In genomic region chr1:18064564-18064963, GRCh38 we compare ENCODE assay signal across 20 cellular contexts. TPM values are rescaled to one million over a fixed set of nuclear protein-coding genes. Genes with fewer than 3 reads are reported as not detected.
A peak's percentile ranks its signal among the peaks of the same experiment; 100 is the strongest.
DNase-seq lines count a peak whose midpoint lies in the region; ATAC-seq, FAIRE-seq and TF ChIP-seq lines count a peak whose summit lies in the region.
"Had no signal": no experiment of that assay in that cellular context is flagged by ENCODE, and none has a peak within 500 bp of the region (broad histone marks: within the 10 kb centered on the region; RNA-seq: fewer than 3 reads in every experiment).

No MANE protein-coding gene starts in this region.

- in situ Hi-C loops in HepG2 (cut with HindIII; ENCODE audit: extremely low pct_ligation_motif_present, low pct_unique_long_range_greater_than_20kb): no loop called here

- H3K4me2 ChIP-seq in HepG2 (ENCODE audit: low read depth, low read length): no peak overlapping the region
- H3K4me2 ChIP-seq: BLaER1 treated with 17β-estradiol and CSF1 and Interleukin-3, amounts not matched to agents 10 nM and 100 nM had no signal

- no peak overlapping the region for H3K27ac ChIP-seq in right lobe of liver
- H3K27ac ChIP-seq in HepG2 (ENCODE audit: extremely low read length, insufficient read depth, low read length): no peak overlapping the region
- H3K27ac ChIP-seq in pancreas: no peak overlapping the region
- no peak overlapping the region for H3K27ac ChIP-seq in esophagus squamous epithelium
- H3K27ac ChIP-seq: BLaER1 treated with 17β-estradiol and CSF1 and Interleukin-3, amounts not matched to agents 10 nM and 100 nM; GM23248 had no signal

- CTCF ChIA-PET in HepG2 (lab: Yijun Ruan, JAX; ENCODE audit: low intra/inter-chr PET ratio, low total read pairs): no interaction called here

- WGBS in right lobe of liver (ENCODE audit: insufficient coverage, low coverage, low lambda C conversion rate, missing lambda C conversion rate): 8% methylated on average over 6 of the region's 7 CpGs
- 4% methylated on average over 7 of the region's 7 CpGs for WGBS in HepG2 (ENCODE audit: low lambda C conversion rate)
- 2 to 4% methylated on average over 7 of the region's 7 CpGs for WGBS in pancreas, 2 donors
- 23 to 33% methylated on average over 7 of the region's 7 CpGs for WGBS in esophagus squamous epithelium, 2 donors

- TF ChIP-seq RAD21 in HepG2 (CRISPR knock-in tag; IDR thresholded peaks at IDR 0.05): no peak

- DNase-seq in right lobe of liver (no peak), HepG2 (ENCODE audit: low spot score) (no peak), left kidney (ENCODE audit: low read depth, low spot score) (peak; percentile 27), pancreas (peak in 3 of 6 donors; percentile 11 to 32 (median 17)), sciatic nerve (ENCODE audit: low spot score) (no peak), esophagus squamous epithelium (lab: John Stamatoyannopoulos, UW) (no peak), amygdala (lab: John Stamatoyannopoulos, UW) (no peak)
- DNase-seq: ACHN; CD4-positive, CD25-positive, alpha-beta regulatory T cell; DMS79 treated with DMSO at 0.1 percent for 48 hours; EL; GM23248; IMR-90 had no signal

- H3K4me1 ChIP-seq in right lobe of liver (no peaks in the 10 kb centered on the region), HepG2 (ENCODE audit: insufficient read depth, low read length) (no peaks in the 10 kb centered on the region), pancreas (no peaks in the 10 kb centered on the region), esophagus squamous epithelium (no peaks in the 10 kb centered on the region)

- no peak overlapping the region for H2AFZ ChIP-seq in HepG2 (ENCODE audit: low read length)
- H2AFZ ChIP-seq: GM23248 had no signal

- H3K4me3 ChIP-seq in right lobe of liver: no peak overlapping the region
- no peak overlapping the region for H3K4me3 ChIP-seq in HepG2 (replicated peaks in 1 of 3; ENCODE audit: insufficient read depth in 1 of 3, low read depth in 2 of 3, low read length in 3 of 3)
- H3K4me3 ChIP-seq in pancreas: no peak overlapping the region
- H3K4me3 ChIP-seq in esophagus squamous epithelium: no peak overlapping the region
- H3K4me3 ChIP-seq: BLaER1 treated with 17β-estradiol and CSF1 and Interleukin-3, amounts not matched to agents 10 nM and 100 nM; GM23248 had no signal

- no peak overlapping the region for H3K9ac ChIP-seq in HepG2 (ENCODE audit: insufficient read depth, low read depth, low read length)
- H3K9ac ChIP-seq: BLaER1 treated with 17β-estradiol and CSF1 and Interleukin-3, amounts not matched to agents 10 nM and 100 nM; GM23248 had no signal

- POLR2A ChIA-PET in HepG2 (lab: Yijun Ruan, JAX): no interaction called here

- H4K20me1 ChIP-seq in HepG2 (ENCODE audit: insufficient read depth, low read length): no peaks in the 10 kb centered on the region

- TF ChIP-seq POLR2A in right lobe of liver (IDR thresholded peaks at IDR 0.05): no peak
- no peak for TF ChIP-seq POLR2A in HepG2 (IDR thresholded peaks at IDR 0.05; ENCODE audit: insufficient read depth in 1 of 2, low read depth in 2 of 2, low read length in 2 of 2)
- TF ChIP-seq POLR2A in esophagus squamous epithelium (IDR thresholded peaks at IDR 0.05): no peak

- FAIRE-seq in HepG2 (lab: Jason Lieb, UNC) (no peak), pancreas (lab: Jason Lieb, UNC) (no peak)
- FAIRE-seq: G401.6, GM12891, GM19239, H54 had no signal

- ATAC-seq in right lobe of liver (peak; percentile 36 to 87 (median 50)), HepG2 (no peak), pancreas (peak; percentile 67 to 88 (median 77)), sciatic nerve (no peak)
- ATAC-seq: HCT116 had no signal

- no peaks in the 10 kb centered on the region for H3K27me3 ChIP-seq in right lobe of liver
- peaks cover 0 to 3% of the 10 kb centered on the region in 2 experiments; a peak in 2 of 5 replicates for H3K27me3 ChIP-seq in HepG2 (ENCODE audit: control insufficient read depth in 1 of 2, insufficient read depth in 2 of 2, low read length in 2 of 2)
- H3K27me3 ChIP-seq in pancreas: no peaks in the 10 kb centered on the region
- H3K27me3 ChIP-seq in esophagus squamous epithelium: peaks cover 0 to 75% (median 0%) of the 10 kb centered on the region in 4 donors
- H3K27me3 ChIP-seq: BLaER1 treated with 17β-estradiol and CSF1 and Interleukin-3, amounts not matched to agents 10 nM and 100 nM had no signal

- H3K79me2 ChIP-seq in HepG2 (ENCODE audit: insufficient read depth, low read length): no peaks in the 10 kb centered on the region

- no peak for TF ChIP-seq CTCF in right lobe of liver (IDR thresholded peaks at IDR 0.05)
- no peak for TF ChIP-seq CTCF in HepG2 (CRISPR knock-in tag; IDR thresholded peaks at IDR 0.05)
- TF ChIP-seq CTCF in pancreas (IDR thresholded peaks at IDR 0.05): no peak
- no peak for TF ChIP-seq CTCF in esophagus squamous epithelium (IDR thresholded peaks at IDR 0.05)

- BruUV-seq in HepG2 (replicated peaks; lab: Mats Ljungman, UMichigan): no TSS peak

- H3K36me3 ChIP-seq in right lobe of liver (no peaks in the 10 kb centered on the region), HepG2 (replicated peaks in 1 of 2; ENCODE audit: control insufficient read depth in 1 of 2, insufficient read depth in 2 of 2, low read length in 2 of 2) (no peaks in the 10 kb centered on the region), pancreas (no peaks in the 10 kb centered on the region), esophagus squamous epithelium (no peaks in the 10 kb centered on the region)
- H3K36me3 ChIP-seq: BLaER1 treated with 17β-estradiol and CSF1 and Interleukin-3, amounts not matched to agents 10 nM and 100 nM had no signal

- intact Hi-C loops in right lobe of liver (cut with DNase I): no loop called here
- intact Hi-C loops in HepG2 (cut with micrococcal nuclease; ENCODE audit: unreplicated experiment): no loop called here
- intact Hi-C loops in pancreas (cut with DNase I): no loop called here
- intact Hi-C loops in sciatic nerve (cut with DNase I): no loop called here
- intact Hi-C loops in esophagus squamous epithelium (cut with DNase I): no loop called here

- no peak for TF ChIP-seq EP300 in HepG2 (IDR thresholded peaks at IDR 0.05; ENCODE audit: low read depth in 2 of 2, low read length in 2 of 2)
- no peak for TF ChIP-seq EP300 in HepG2 (CRISPR knock-in tag; IDR thresholded peaks at IDR 0.05; ENCODE audit: borderline replicate concordance)

- no peaks in the 10 kb centered on the region for H3K9me3 ChIP-seq in right lobe of liver
- H3K9me3 ChIP-seq in HepG2 (ENCODE audit: low read length): no peaks in the 10 kb centered on the region
- H3K9me3 ChIP-seq in pancreas: no peaks in the 10 kb centered on the region
- H3K9me3 ChIP-seq in esophagus squamous epithelium: no peaks in the 10 kb centered on the region
- H3K9me3 ChIP-seq: BLaER1 treated with 17β-estradiol and CSF1 and Interleukin-3, amounts not matched to agents 10 nM and 100 nM had no signal

TF ChIP-seq in HepG2, 621 proteins besides CTCF, POLR2A, EP300 and RAD21 (continues in another document):
- TF ChIP-seq ZNF512B (CRISPR knock-in tag; IDR thresholded peaks at IDR 0.05; ENCODE audit: borderline replicate concordance) (no peak), ZNF468 (CRISPR knock-in tag; IDR thresholded peaks at IDR 0.05) (no peak)

RNA-seq across cellular contexts. Expression of gene IGSF21, which starts 43.0 kb away (rescaled TPM):
- total RNA-seq in right lobe of liver (1 to 10 TPM in 2 of 6 experiments, under 1 TPM in 4; 0.34 to 2.0 (median 0.71) TPM), HepG2 (2016; rRNA removed; fragmentation: Illumina TruSeq; extraction: Trizol) (not detected in 2 replicates), pancreas (1 to 10 TPM in 1 of 6 donors, under 1 TPM in 4, not detected in 1; 0.28 to 1.1 (median 0.92) TPM), sciatic nerve (4.5 TPM), esophagus squamous epithelium (1 to 10 TPM in 1 of 4 donors, under 1 TPM in 2, not detected in 1; 0.26 to 2.7 (median 0.88) TPM)
- not detected in 2 replicates for total RNA-seq in HepG2 (2016; cell fraction: cytosol; rRNA removed; fragmentation: Illumina TruSeq; extraction: Trizol; ENCODE audit: low read depth)
- not detected in 2 replicates for total RNA-seq in HepG2 (2016; cell fraction: insoluble cytoplasmic fraction; rRNA removed; fragmentation: Illumina TruSeq; extraction: Trizol)
- not detected in 2 replicates for total RNA-seq in HepG2 (2016; cell fraction: membrane; rRNA removed; fragmentation: Illumina TruSeq; extraction: Trizol)
- not detected in 2 replicates for total RNA-seq in HepG2 (2016; cell fraction: nucleus; rRNA removed; fragmentation: Illumina TruSeq; extraction: Trizol)
- polyA plus RNA-seq in HepG2 (2011; rRNA removed) (not detected in 2 replicates), pancreas (1 to 10 TPM in 1 of 2 donors, under 1 TPM in 1; 0.61 to 1.3 TPM)
- not detected in 2 replicates for polyA plus RNA-seq in HepG2 (2011; cell fraction: cytosol; rRNA removed)
- not detected in 2 replicates for polyA plus RNA-seq in HepG2 (2011; cell fraction: nucleus; rRNA removed)
- polyA plus RNA-seq in HepG2 (2012): not detected in 2 replicates
- polyA plus RNA-seq in HepG2 (2016; cell fraction: cytosol; fragmentation: Illumina TruSeq; extraction: Trizol; ENCODE audit: low read depth): not detected in 2 replicates
- not detected in 2 replicates for polyA plus RNA-seq in HepG2 (2016; cell fraction: insoluble cytoplasmic fraction; fragmentation: Illumina TruSeq; extraction: Trizol; ENCODE audit: low read depth)
- polyA plus RNA-seq in HepG2 (2016; cell fraction: membrane; fragmentation: Illumina TruSeq; extraction: Trizol; ENCODE audit: low read depth): not detected in 2 replicates
- polyA plus RNA-seq in HepG2 (2016; cell fraction: nucleus; fragmentation: Illumina TruSeq; extraction: Trizol; ENCODE audit: insufficient read depth, low read depth): not detected in 2 replicates
- not detected in 2 replicates for polyA minus RNA-seq in HepG2 (2011; rRNA and poly(A)+ RNA removed; ENCODE audit: low replicate concordance)
- not detected in 2 replicates for polyA minus RNA-seq in HepG2 (2011; cell fraction: cytosol; rRNA and poly(A)+ RNA removed)
- polyA minus RNA-seq in HepG2 (2011; cell fraction: nucleus; rRNA and poly(A)+ RNA removed): not detected in 2 replicates
- total RNA-seq: A172; CD4-positive, CD25-positive, alpha-beta regulatory T cell; GM23248; IMR-90 had no signal
- polyA plus RNA-seq: CD4-positive, CD25-positive, alpha-beta regulatory T cell; GM23248; IMR-90 had no signal

Comparison
In these comparisons a context has a peak if more than half of its experiments do, and no peak if none do; other contexts are left out.
1. ATAC-seq: peak in right lobe of liver (4 of 4) and pancreas (4 of 4); none in HepG2 (single experiment) and sciatic nerve (single experiment).